Comparison of ENCODE assay signal across 1 cellular context in the genomic region with DNA sequence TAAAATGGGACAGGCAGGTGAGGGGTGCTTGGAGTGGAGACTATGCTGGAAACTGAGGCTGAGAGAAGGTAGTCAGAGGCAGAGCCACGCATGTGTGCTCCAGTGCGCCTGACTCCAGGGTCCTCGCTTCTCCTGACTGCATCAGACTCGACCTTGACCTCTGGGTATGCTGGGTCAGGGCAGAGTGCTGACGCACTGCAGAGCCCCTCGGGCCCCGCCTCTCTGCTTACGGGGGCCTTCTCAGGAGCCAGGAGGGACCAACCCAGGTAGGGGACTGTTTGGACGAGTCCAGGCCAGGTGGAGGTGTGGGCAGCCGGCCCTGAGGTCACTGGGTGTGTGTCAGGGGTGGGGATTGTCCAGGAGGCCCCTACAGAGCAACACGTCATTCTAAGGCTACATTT.
TF ChIP-seq lines count a peak whose summit lies in the region.

No MANE protein-coding gene starts in this region.

TF ChIP-seq in GM23338, 12 proteins besides CTCF, POLR2A, EP300 and RAD21:
- TF ChIP-seq CREB1 (CRISPR knock-in tag; IDR thresholded peaks at IDR 0.05; ENCODE audit: low read depth) (no peak), NANOG (IDR thresholded peaks at IDR 0.05; ENCODE audit: borderline replicate concordance) (no peak), EZH2phosphoT487 (IDR thresholded peaks at IDR 0.05; ENCODE audit: unreplicated experiment) (no peak), ZNF331 (CRISPR knock-in tag; IDR thresholded peaks at IDR 0.05; ENCODE audit: low read depth) (no peak), POLR2AphosphoS5 (IDR thresholded peaks at IDR 0.05; ENCODE audit: low read depth) (no peak), EZH2 (IDR thresholded peaks at IDR 0.05; ENCODE audit: low read depth, unreplicated experiment) (no peak), ZNF114 (CRISPR knock-in tag; IDR thresholded peaks at IDR 0.05) (no peak)
